8 cellular contexts compared by ENCODE assay signal in genomic region chr10:46022978-46023702, GRCh38.
DNase-seq lines count a peak whose midpoint lies in the region; ATAC-seq and TF ChIP-seq lines count a peak whose summit lies in the region.

No MANE protein-coding gene starts in this region.

- peaks cover 5% of the 10 kb centered on the region for H3K36me3 Mint-ChIP-seq in nephron progenitor cell (ENCODE audit: low read depth)

- no peaks in the 10 kb centered on the region for H3K9me3 Mint-ChIP-seq in nephron progenitor cell

- peak; percentile 43 for TF ChIP-seq CTCF in RWPE1 (conservative IDR thresholded peaks at IDR 0.05; ENCODE audit: low read depth)
- TF ChIP-seq CTCF in nephron progenitor cell (IDR thresholded peaks at IDR 0.05), result peak; percentile 19

- ATAC-seq in GM19452 (IDR thresholded peaks at IDR 0.05; ENCODE audit: unreplicated experiment), result peak; percentile 92
- ATAC-seq in HG03571 (IDR thresholded peaks at IDR 0.05; ENCODE audit: unreplicated experiment), result peak; percentile 90
- ATAC-seq in stimulated activated naive CD8-positive, alpha-beta T cell treated with anti-CD3 and anti-CD28 coated beads, Interleukin-15, Interleukin-2, amounts not matched to agents 100 U/mL and 50 U/mL, for 24 hours, result peak; percentile 92

- CTCF ChIA-PET in RWPE1 (lab: Yijun Ruan, JAX), result interaction anchor here (0.6 kb wide), 1 partner anchor 16 kb away, joined by 3 read pairs; no protein-coding TSS in a partner anchor

- peak overlapping the region; percentile 80 for H3K4me3 Mint-ChIP-seq in nephron progenitor cell

- DNase-seq in CMK (ENCODE audit: low read depth) (peak; percentile 72), RWPE1 (ENCODE audit: low spot score) (peak; percentile 81), fibroblast of the conjunctiva (ENCODE audit: low read depth) (peak; percentile 70), nephron progenitor cell (peak; percentile 94)
- DNase-seq in activated effector memory CD4-positive, alpha-beta T cell treated with Interleukin-2 at 50 U/mL for 16 hours, result peak; percentile 74
- DNase-seq in stimulated activated naive CD8-positive, alpha-beta T cell treated with anti-CD3 and anti-CD28 coated beads, Interleukin-15, Interleukin-2, amounts not matched to agents 100 U/mL and 50 U/mL, for 24 hours, result peak; percentile 90

- peak overlapping the region; percentile 87 for H3K27ac ChIP-seq in RWPE1

- H3K27ac Mint-ChIP-seq in nephron progenitor cell, result peak overlapping the region; percentile 89

- no peaks in the 10 kb centered on the region for H3K27me3 Mint-ChIP-seq in nephron progenitor cell (ENCODE audit: low read depth, poor library complexity)

- POLR2A ChIA-PET in RWPE1 (lab: Yijun Ruan, JAX; ENCODE audit: low non-redundant PET), result interaction anchor here (0.6 kb wide), 1 partner anchor 24 kb away, joined by 3 read pairs; no protein-coding TSS in a partner anchor

- H3K4me1 Mint-ChIP-seq in nephron progenitor cell, result peaks cover 78% of the 10 kb centered on the region

Comparison
In these comparisons a context has a peak if more than half of its experiments do, and no peak if none do; other contexts are left out.
1. Peak in every context shown above with its lines: DNase-seq, ATAC-seq and H3K27ac ChIP-seq.